Comparison of ENCODE assay signal across 8 cellular contexts in genomic region chr7:101321491-101322401, GRCh38. TPM values are rescaled to one million over a fixed set of nuclear protein-coding genes. Genes with fewer than 3 reads are reported as not detected.
DNase-seq lines count a peak whose midpoint lies in the region; TF ChIP-seq lines count a peak whose summit lies in the region.

Gene IFT22, minus strand, starts transcription at chr7:101321812. Its CDS starts 103 bp downstream, at chr7:101321709.

- CTCF ChIA-PET in HEK293 (lab: Yijun Ruan, JAX) = interaction anchor here (0.6 to 2.8 kb wide), 20 partner anchors 11 to 1013 kb away, joined by 3 to 21 read pairs (median 3); partner anchors contain the start of gene COL26A1

- peak; percentile 49 for TF ChIP-seq CTCF in HEK293 (tag by site-specific recombination; IDR thresholded peaks at IDR 0.05)
- no peak for TF ChIP-seq CTCF in suprapubic skin (IDR thresholded peaks at IDR 0.05)

- TF ChIP-seq POLR2A in suprapubic skin (IDR thresholded peaks at IDR 0.05) = no peak

- no peaks in the 10 kb centered on the region for H3K4me1 ChIP-seq in HEK293 (ENCODE audit: control insufficient read depth, insufficient read depth, low read length)
- H3K4me1 ChIP-seq in suprapubic skin = peaks cover 7% of the 10 kb centered on the region

- H3K36me3 ChIP-seq in HEK293 (ENCODE audit: control insufficient read depth in 2 of 2, insufficient read depth in 1 of 2, low read length in 2 of 2) = peaks cover 4 to 11% of the 10 kb centered on the region in 2 experiments; a peak in 2 of 3 replicates
- peaks cover under 1% of the 10 kb centered on the region for H3K36me3 ChIP-seq in suprapubic skin

- DNase-seq in GM03348 (ENCODE audit: low spot score) (peak; percentile 98), MV-4-11 (lab: John Stamatoyannopoulos, UW) (peak; percentile 84), SK-N-DZ (ENCODE audit: low spot score) (peak; percentile 92), globus pallidus (ENCODE audit: low spot score) (peak; percentile 86), occipital lobe (lab: John Stamatoyannopoulos, UW) (peak; percentile 83), suprapubic skin (ENCODE audit: low spot score in 2 of 2) (peak; percentile 91 to 95)
- DNase-seq in activated naive CD4-positive, alpha-beta T cell treated with anti-CD3 and anti-CD28 coated beads, Interleukin-2, amount 50 U/mL, for 16 hours = peak; percentile 84

- H3K9me3 ChIP-seq in HEK293 (ENCODE audit: control insufficient read depth, insufficient read depth, low read depth, low read length) = no peaks in the 10 kb centered on the region
- H3K9me3 ChIP-seq in suprapubic skin = no peaks in the 10 kb centered on the region

- H3K27ac ChIP-seq in HEK293 (ENCODE audit: extremely low read depth, low read depth, low read length) (peak within 1 kb of the TSS; percentile 78), suprapubic skin (peak within 1 kb of the TSS; percentile 7)

- POLR2A ChIA-PET in HEK293 (lab: Yijun Ruan, JAX) = interaction anchor here (0.5 to 2.1 kb wide), 20 partner anchors 11 to 616 kb away, joined by 3 to 30 read pairs (median 3); partner anchors contain the start of genes COL26A1, PLOD3, POP7 and ZNHIT1

- no peak for TF ChIP-seq EP300 in suprapubic skin (IDR thresholded peaks at IDR 0.05)

- H3K4me3 ChIP-seq in HEK293 (ENCODE audit: low read depth, low read length) = peak within 1 kb of the TSS; percentile 87
- peak within 1 kb of the TSS; percentile 60 for H3K4me3 ChIP-seq in suprapubic skin

- WGBS in suprapubic skin = 1% methylated on average over 20 of the region's 69 CpGs

- peaks cover under 1% of the 10 kb centered on the region for H3K27me3 ChIP-seq in suprapubic skin

TF ChIP-seq in HEK293, 187 proteins besides CTCF, POLR2A, EP300 and RAD21 (continues in another document):
- no peak for TF ChIP-seq ZNF211 (tag by site-specific recombination; IDR thresholded peaks at IDR 0.05; ENCODE audit: low read depth)
- peak; percentile 29; the same call in 1 of the 2 replicates for TF ChIP-seq ZBTB17 (tag by site-specific recombination; IDR thresholded peaks at IDR 0.05)
- TF ChIP-seq ZNF837 (tag by site-specific recombination; IDR thresholded peaks at IDR 0.05) = no peak
- no peak for TF ChIP-seq ZBTB7A (tag by site-specific recombination; IDR thresholded peaks at IDR 0.05; ENCODE audit: low read depth)
- TF ChIP-seq GLIS2 (tag by site-specific recombination; IDR thresholded peaks at IDR 0.05) = 0 out of 2 replicates have a peak, but pooled peaks have one; percentile 10
- TF ChIP-seq MYNN (tag by site-specific recombination; IDR thresholded peaks at IDR 0.05; ENCODE audit: borderline replicate concordance) = peak; percentile 10; the same call in 1 of the 2 replicates
- no peak for TF ChIP-seq ZNF112 (tag by site-specific recombination; IDR thresholded peaks at IDR 0.05)
- no peak for TF ChIP-seq WT1 (tag by site-specific recombination; IDR thresholded peaks at IDR 0.05)
- no peak for TF ChIP-seq HOXC10 (CRISPR knock-in tag; IDR thresholded peaks at IDR 0.05)
- no peak for TF ChIP-seq ZBTB44 (tag by site-specific recombination; IDR thresholded peaks at IDR 0.05)
- peak; percentile 79 for TF ChIP-seq ZBTB20 (tag by site-specific recombination; IDR thresholded peaks at IDR 0.05)
- no peak for TF ChIP-seq ZNF624 (tag by site-specific recombination; IDR thresholded peaks at IDR 0.05)
- TF ChIP-seq ZFHX2 (tag by site-specific recombination; conservative IDR thresholded peaks at IDR 0.05) = no peak
- no peak for TF ChIP-seq ZNF560 (tag by site-specific recombination; IDR thresholded peaks at IDR 0.05; ENCODE audit: borderline replicate concordance)
- TF ChIP-seq ZNF423 (tag by site-specific recombination; IDR thresholded peaks at IDR 0.05) = no peak
- TF ChIP-seq ZFP41 (tag by site-specific recombination; IDR thresholded peaks at IDR 0.05; ENCODE audit: borderline replicate concordance) = no peak
- TF ChIP-seq ZNF664 (tag by site-specific recombination; IDR thresholded peaks at IDR 0.05) = no peak
- TF ChIP-seq ZNF341 (tag by site-specific recombination; IDR thresholded peaks at IDR 0.05; ENCODE audit: low read depth) = no peak
- no peak for TF ChIP-seq ZNF549 (tag by site-specific recombination; IDR thresholded peaks at IDR 0.05)
- no peak for TF ChIP-seq ZNF148 (tag by site-specific recombination; IDR thresholded peaks at IDR 0.05; ENCODE audit: borderline replicate concordance)
- no peak for TF ChIP-seq PRDM2 (tag by site-specific recombination; IDR thresholded peaks at IDR 0.05; ENCODE audit: borderline replicate concordance)

RNA-seq across cellular contexts. Expression of gene IFT22, which starts in this region (rescaled TPM):
- 35.7 and 36.7 TPM in 2 replicates for polyA plus RNA-seq in SK-N-DZ (2014; cell fraction: cytosol; rRNA removed)
- polyA plus RNA-seq in SK-N-DZ (2014; cell fraction: nucleus; rRNA removed) = 7.9 and 17.6 TPM in 2 replicates
- total RNA-seq in occipital lobe = 32.9 TPM
- total RNA-seq in suprapubic skin = 10 to 100 TPM in 3 of 4 donors, 1 to 10 TPM in 1; 6.8 to 15.3 (median 11.7) TPM

Comparison
In these comparisons a context has a peak if more than half of its experiments do, and no peak if none do; other contexts are left out.
1. Peak in every context shown above with its lines: DNase-seq, H3K4me3 ChIP-seq and H3K27ac ChIP-seq.